15 cellular contexts compared by ENCODE assay signal in the genomic region with DNA sequence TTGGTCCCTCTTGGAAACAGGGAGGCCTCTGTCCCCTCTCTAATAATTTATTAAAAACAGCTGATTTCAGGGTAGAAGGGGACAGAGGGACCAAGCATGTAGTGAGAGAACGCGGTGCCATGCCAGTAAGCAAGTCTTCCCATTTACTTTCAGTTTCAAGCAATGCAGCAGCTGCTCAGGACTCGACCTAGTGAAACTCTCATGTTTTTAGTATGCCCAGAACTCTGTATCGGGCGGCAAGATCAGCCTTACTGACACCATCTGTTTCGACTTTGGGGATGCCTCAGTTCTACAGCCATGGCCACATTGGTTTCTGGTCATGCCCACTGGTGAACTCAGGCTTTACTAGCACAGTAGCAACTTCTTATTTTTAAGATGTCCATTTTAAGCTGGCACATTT.
"Had no signal": no experiment of that assay in that cellular context is flagged by ENCODE, and none has a peak within 500 bp of the region (broad histone marks: within the 10 kb centered on the region; RNA-seq: fewer than 3 reads in every experiment).

No MANE protein-coding gene starts in this region.

- H3K36me3 ChIP-seq: pancreas, vagina had no signal

- H3K9me3 ChIP-seq: body of pancreas, pancreas, tibial nerve, vagina had no signal

- H3K27ac ChIP-seq: body of pancreas, pancreas, tibial nerve, vagina had no signal

- DNase-seq: activated effector memory CD4-positive, alpha-beta T cell treated with Interleukin-2 at 50 U/mL for 16 hours; activated T-cell treated with anti-CD3 and anti-CD28 coated beads, Interleukin-2, amount 50 U/mL, for 1 hour; amniotic stem cell; body of pancreas; dermis blood vessel endothelial cell; endodermal cell; hippocampal formation; kidney glomerular epithelial cell; naive B cell; pancreas had no signal

- H3K27me3 ChIP-seq: body of pancreas, pancreas, tibial nerve, vagina had no signal

- FAIRE-seq: pancreas had no signal

- H3K4me1 ChIP-seq: body of pancreas, pancreas, tibial nerve, vagina had no signal

- ATAC-seq: activated CD4-positive, CD25-positive, alpha-beta regulatory T cell treated with anti-CD3 and anti-CD28 coated beads, Interleukin-2, amount 50 U/mL, for 24 hours; activated naive CD4-positive, alpha-beta T cell treated with anti-CD3 and anti-CD28 coated beads, Interleukin-2, amount 50 U/mL, for 72 hours; body of pancreas; pancreas had no signal

- H3K4me2 ChIP-seq: smooth muscle cell had no signal

- H3K4me3 ChIP-seq: body of pancreas, pancreas, smooth muscle cell, tibial nerve, vagina had no signal
